In the genomic region with DNA sequence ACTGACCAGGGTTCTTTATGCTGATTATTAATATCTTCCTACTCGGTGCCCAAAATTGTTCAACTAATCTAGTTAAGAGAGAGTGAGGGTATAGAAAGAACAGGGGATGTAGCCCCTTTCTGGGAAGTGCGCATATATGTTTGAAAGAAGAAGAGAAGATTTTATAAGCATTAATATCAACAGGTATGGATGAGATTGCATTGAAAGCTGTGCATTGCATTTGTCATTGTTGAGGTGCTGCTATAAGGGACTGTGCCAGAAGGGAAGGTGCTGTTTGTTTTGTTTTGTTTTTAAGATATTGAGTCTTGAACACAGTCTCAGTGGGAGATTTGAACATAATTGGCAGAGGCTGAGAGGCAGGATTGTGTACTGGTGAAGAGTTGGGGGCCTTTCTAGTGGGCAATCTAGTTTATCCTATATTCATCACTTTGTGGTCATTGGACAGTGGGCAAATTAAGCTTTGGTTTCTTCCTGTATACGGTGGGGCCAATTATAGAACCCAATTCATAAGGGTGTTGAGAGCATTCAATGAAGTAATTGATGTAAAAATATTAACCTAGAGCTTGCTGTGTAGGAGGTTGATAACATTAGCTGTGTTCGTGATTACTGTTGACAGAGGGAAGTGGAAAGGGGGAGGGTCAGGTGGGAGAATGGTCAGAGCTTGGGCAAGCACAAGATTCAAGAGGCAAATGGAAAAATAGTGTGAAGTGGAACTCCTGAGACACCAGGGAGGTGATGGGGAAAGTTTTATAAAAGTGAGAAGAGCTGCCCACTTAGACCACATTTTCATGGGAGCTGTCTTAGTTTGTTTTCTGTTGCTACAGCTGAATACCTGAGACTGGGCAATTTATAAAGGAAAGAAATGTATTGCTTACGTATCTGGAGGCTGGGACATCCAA, we compare ENCODE assay signal across 14 cellular contexts. TPM values are rescaled to one million over a fixed set of nuclear protein-coding genes. Genes with fewer than 3 reads are reported as not detected.
A peak's percentile ranks its signal among the peaks of the same experiment; 100 is the strongest.
DNase-seq lines count a peak whose midpoint lies in the region; ATAC-seq, FAIRE-seq and TF ChIP-seq lines count a peak whose summit lies in the region.
"Had no signal": no experiment of that assay in that cellular context is flagged by ENCODE, and none has a peak within 500 bp of the region (broad histone marks: within the 10 kb centered on the region; RNA-seq: fewer than 3 reads in every experiment).

No MANE protein-coding gene starts in this region.

- peak; percentile 80 for FAIRE-seq in GM19239 (lab: Jason Lieb, UNC)
- FAIRE-seq: astrocyte had no signal

- no peaks in the 10 kb centered on the region for H3K27me3 ChIP-seq in CD4-positive, alpha-beta memory T cell (ENCODE audit: insufficient read depth, low read length)

- CTCF ChIA-PET in CD4-positive, alpha-beta memory T cell (lab: Charles Lee; ENCODE audit: partially characterized antibody): interaction anchor here (1.0 to 1.4 kb wide), 5 partner anchors 11 to 194 kb away, joined by 3 to 6 read pairs (median 3); no protein-coding TSS in a partner anchor
- CTCF ChIA-PET in OCI-LY7 (lab: Charles Lee; ENCODE audit: unreplicated experiment): interaction anchor here (1.0 kb wide), 1 partner anchor 10 kb away, joined by 3 read pairs; no protein-coding TSS in a partner anchor

- H3K27me3 Mint-ChIP-seq in CD4-positive, alpha-beta memory T cell: no peaks in the 10 kb centered on the region
- H3K27me3 Mint-ChIP-seq in chondrocyte (ENCODE audit: low read depth): no peaks in the 10 kb centered on the region

- H4K20me1 ChIP-seq in OCI-LY7 (ENCODE audit: insufficient read depth, low read length): no peaks in the 10 kb centered on the region

- H3K4me1 Mint-ChIP-seq in CD4-positive, alpha-beta memory T cell: peaks cover 72 to 88% (median 80%) of the 10 kb centered on the region in 4 donors
- H3K4me1 Mint-ChIP-seq in chondrocyte (ENCODE audit: low read depth): peaks cover 24% of the 10 kb centered on the region

- intact Hi-C loops in CD4-positive, alpha-beta memory T cell (cut with micrococcal nuclease): loop anchor here (1.0 to 2.0 kb wide), 2 partner anchors 20 to 37 kb away; a partner anchor contains a TSS
- intact Hi-C loops in OCI-LY7 (cut with micrococcal nuclease; ENCODE audit: unreplicated experiment) (no loop called here), left ventricle myocardium superior (cut with micrococcal nuclease) (no loop called here)

- peak overlapping the region; percentile 41 for H3K27ac ChIP-seq in CD4-positive, alpha-beta memory T cell (ENCODE audit: low read depth, low read length)
- H3K27ac ChIP-seq in OCI-LY7 (ENCODE audit: low read depth, low read length, poor library complexity, severe bottlenecking): no peak overlapping the region
- H3K27ac ChIP-seq: epithelial cell of prostate had no signal

- H3K4me3 ChIP-seq in CD4-positive, alpha-beta memory T cell (ENCODE audit: low read length in 2 of 2): no peak overlapping the region
- no peak overlapping the region for H3K4me3 ChIP-seq in OCI-LY7 (ENCODE audit: low read depth, low read length, poor library complexity, severe bottlenecking)
- H3K4me3 ChIP-seq: smooth muscle cell had no signal

- no peaks in the 10 kb centered on the region for H3K9me2 ChIP-seq in OCI-LY7 (ENCODE audit: insufficient read depth, low read length)

- H2AFZ ChIP-seq in OCI-LY7 (ENCODE audit: low read length): no peak overlapping the region; the same call in 1 of the 2 replicates

- H3K36me3 Mint-ChIP-seq in CD4-positive, alpha-beta memory T cell: peaks cover 0 to 3% of the 10 kb centered on the region in 2 donors
- H3K36me3 Mint-ChIP-seq in chondrocyte (ENCODE audit: low read depth): no peaks in the 10 kb centered on the region

- H3K9me3 ChIP-seq in CD4-positive, alpha-beta memory T cell (ENCODE audit: control insufficient read depth in 1 of 2, low read length in 2 of 2): no peaks in the 10 kb centered on the region
- H3K9me3 ChIP-seq in OCI-LY7 (ENCODE audit: low read length): no peaks in the 10 kb centered on the region

- POLR2A ChIA-PET in CD4-positive, alpha-beta memory T cell (lab: Charles Lee; ENCODE audit: partially characterized antibody): interaction anchor here (0.6 to 4.8 kb wide), 9 partner anchors 11 to 329 kb away, joined by 3 to 54 read pairs (median 5); a partner anchor contains a TSS
- POLR2A ChIA-PET in OCI-LY7 (lab: Charles Lee): interaction anchor here (0.5 to 3.0 kb wide), 9 partner anchors 10 to 1089 kb away, joined by 3 to 11 read pairs (median 4); no protein-coding TSS in a partner anchor

- H3K4me2 ChIP-seq in OCI-LY7 (ENCODE audit: low read length): peak overlapping the region; percentile 21; the same call in 1 of the 2 replicates
- H3K4me2 ChIP-seq: smooth muscle cell had no signal

- H3K27ac Mint-ChIP-seq in CD4-positive, alpha-beta memory T cell: peak overlapping the region; percentile 84 to 94 (median 89)
- no peak overlapping the region for H3K27ac Mint-ChIP-seq in chondrocyte (ENCODE audit: unreplicated experiment)

- no TSS peak for BruUV-seq in OCI-LY7 (replicated peaks; lab: Mats Ljungman, UMichigan)

- no peaks in the 10 kb centered on the region for H3K36me3 ChIP-seq in CD4-positive, alpha-beta memory T cell (ENCODE audit: insufficient read depth, low read length)
- H3K36me3 ChIP-seq in OCI-LY7 (ENCODE audit: insufficient read depth, low read length): no peaks in the 10 kb centered on the region

- peak overlapping the region; percentile 44 to 79 (median 72) for H3K4me3 Mint-ChIP-seq in CD4-positive, alpha-beta memory T cell
- H3K4me3 Mint-ChIP-seq in chondrocyte (ENCODE audit: unreplicated experiment): no peak overlapping the region

- H3K4me1 ChIP-seq in CD4-positive, alpha-beta memory T cell (ENCODE audit: insufficient read depth, low read length): peaks cover 84% of the 10 kb centered on the region
- H3K4me1 ChIP-seq in OCI-LY7 (ENCODE audit: insufficient read depth, low read length, poor library complexity, severe bottlenecking): peaks cover 25% of the 10 kb centered on the region

- DNase-seq in CD4-positive, alpha-beta memory T cell: no peak
- DNase-seq in GM19239 (ENCODE audit: insufficient read length, low spot score) (no peak), OCI-LY7 (ENCODE audit: low spot score) (no peak), left ventricle myocardium superior (no peak), HPDE6-E6E7 (ENCODE audit: extremely low spot score) (no peak), chondrocyte (ENCODE audit: low spot score) (no peak), NCI-H1092 (lab: John Stamatoyannopoulos, UW) (no peak), NCI-H774 (lab: John Stamatoyannopoulos, UW) (no peak)
- DNase-seq: COR-L47, NCI-H1092 treated with DMSO at 0.1 percent for 48 hours, RPMI8226 had no signal

- H3K79me2 ChIP-seq in OCI-LY7 (ENCODE audit: insufficient read depth, low read depth, low read length): no peaks in the 10 kb centered on the region

- ATAC-seq in left ventricle myocardium superior: peak; percentile 89

- H3K9me3 Mint-ChIP-seq in CD4-positive, alpha-beta memory T cell: no peaks in the 10 kb centered on the region
- no peaks in the 10 kb centered on the region for H3K9me3 Mint-ChIP-seq in chondrocyte (ENCODE audit: low read depth)

- TF ChIP-seq CTCF in OCI-LY7 (conservative IDR thresholded peaks at IDR 0.05; ENCODE audit: low read length) (no peak), chondrocyte (IDR thresholded peaks at IDR 0.05) (no peak)

RNA-seq across cellular contexts. Expression of a gene that starts 19.9 kb away (rescaled TPM):
- 10 to 100 TPM; 51.0 to 52.9 TPM for total RNA-seq in CD4-positive, alpha-beta memory T cell
- polyA plus RNA-seq in CD4-positive, alpha-beta memory T cell: 10 to 100 TPM; 81.5 to 84.2 TPM
- total RNA-seq in OCI-LY7 (2014; rRNA removed; shearing (Covaris generic)): 25.1 and 32.5 TPM in 2 replicates
- total RNA-seq in OCI-LY7 (2022) (40.9 and 53.1 TPM in 2 replicates), left ventricle myocardium superior (71.4 TPM), chondrocyte (22.9 to 36.9 TPM (median 35.0 TPM) in 3 replicates)
